In the genomic region with DNA sequence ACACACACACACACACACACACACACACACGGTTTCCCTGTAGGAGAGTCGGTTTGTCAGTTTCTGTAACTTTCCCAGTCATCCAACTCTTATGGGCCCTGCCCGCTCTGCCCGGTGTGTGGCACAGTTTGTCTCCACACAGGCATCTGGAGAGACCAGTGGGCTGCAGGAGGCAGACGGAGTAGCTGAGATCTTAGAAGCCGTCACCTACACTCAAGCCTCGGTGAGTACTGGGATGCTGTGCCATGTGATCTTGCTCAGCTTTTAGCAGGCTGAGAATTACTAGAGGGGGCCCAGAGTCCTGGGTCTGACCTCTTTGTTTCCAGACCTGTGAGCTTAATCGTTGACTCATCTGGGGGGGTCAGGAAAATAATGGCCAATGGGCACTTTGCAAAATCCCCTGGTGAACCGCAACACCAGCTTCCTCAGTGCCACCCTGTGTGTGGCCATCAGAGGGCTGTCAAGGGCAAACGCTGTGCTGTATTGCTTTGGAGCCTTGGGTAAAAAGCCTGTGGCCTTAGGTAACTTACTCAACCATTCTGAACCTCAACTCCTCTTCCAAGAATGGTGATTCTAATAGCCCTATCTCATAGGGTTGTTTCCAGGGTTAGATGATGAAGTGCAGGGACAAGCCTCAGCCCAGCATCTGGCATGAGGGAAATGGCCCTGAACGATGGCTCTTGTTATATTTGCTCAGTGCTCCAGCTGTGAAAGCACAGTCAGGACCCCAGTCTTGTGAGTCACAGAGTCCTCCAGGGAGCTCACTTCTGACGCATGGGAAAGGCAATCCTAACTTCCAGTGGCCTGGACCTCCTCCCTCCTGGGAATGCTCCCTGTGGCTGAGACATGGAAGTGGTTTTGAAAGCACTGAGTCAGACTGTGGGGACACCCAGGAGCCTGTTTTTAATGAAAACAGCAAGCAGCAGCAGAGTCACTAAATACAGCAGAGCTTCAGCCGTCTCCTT, we compare ENCODE assay signal across 7 cellular contexts. TPM values are rescaled to one million over a fixed set of nuclear protein-coding genes. Genes with fewer than 3 reads are reported as not detected.
A peak's percentile ranks its signal among the peaks of the same experiment; 100 is the strongest.
DNase-seq lines count a peak whose midpoint lies in the region; ATAC-seq and TF ChIP-seq lines count a peak whose summit lies in the region.

No MANE protein-coding gene starts in this region.

- TF ChIP-seq POLR2A in upper lobe of left lung (IDR thresholded peaks at IDR 0.05), result no peak

- H3K27me3 ChIP-seq in adipocyte (replicated peaks; ENCODE audit: control insufficient read depth, insufficient read depth, low read length) (no peaks in the 10 kb centered on the region), upper lobe of left lung (no peaks in the 10 kb centered on the region)

- peak overlapping the region in 1 of 4 donors; percentile 16 for H3K27ac ChIP-seq in upper lobe of left lung

- 82 to 88% methylated on average over 11 to 13 of the region's 13 CpGs for WGBS in upper lobe of left lung, 2 donors

- DNase-seq in HT1080 (ENCODE audit: low read depth), result peak; percentile 99
- DNase-seq in adipocyte (ENCODE audit: low read depth), result peak; percentile 95
- peak; percentile 94 for DNase-seq in iris pigment epithelial cell (ENCODE audit: low read depth)
- peak in 1 of 2 donors; percentile 40 for DNase-seq in upper lobe of left lung
- no peak for DNase-seq in activated naive CD4-positive, alpha-beta T cell (lab: John Stamatoyannopoulos, UW)
- no peak for DNase-seq in GM20000 (ENCODE audit: low spot score)

- TF ChIP-seq CTCF in upper lobe of left lung (IDR thresholded peaks at IDR 0.05), result no peak
- TF ChIP-seq CTCF in GM20000 (IDR thresholded peaks at IDR 0.05; ENCODE audit: extremely low read depth, missing control alignments), result no peak

- ATAC-seq in upper lobe of left lung (ENCODE audit: low FRiP score in 2 of 2), result peak; percentile 47 to 78
- ATAC-seq in GM19035 (IDR thresholded peaks at IDR 0.05; ENCODE audit: unreplicated experiment), result no peak

- peak in 1 of 4 donors; percentile 34 for TF ChIP-seq EP300 in upper lobe of left lung (IDR thresholded peaks at IDR 0.05)

- H3K4me1 ChIP-seq in adipocyte (ENCODE audit: control insufficient read depth, insufficient read depth, low read length), result peaks cover 46% of the 10 kb centered on the region
- peaks cover 4 to 19% (median 7%) of the 10 kb centered on the region in 4 donors for H3K4me1 ChIP-seq in upper lobe of left lung

- H3K36me3 ChIP-seq in adipocyte (ENCODE audit: control insufficient read depth, insufficient read depth, low read length, severe bottlenecking) (no peaks in the 10 kb centered on the region), upper lobe of left lung (no peaks in the 10 kb centered on the region)

- H3K9ac ChIP-seq in adipocyte (ENCODE audit: low read length), result no peak overlapping the region

- H3K9me3 ChIP-seq in adipocyte (ENCODE audit: control insufficient read depth, low read length) (no peaks in the 10 kb centered on the region), upper lobe of left lung (no peaks in the 10 kb centered on the region)

- H3K4me3 ChIP-seq in adipocyte (ENCODE audit: low read length) (peak overlapping the region; percentile 45), upper lobe of left lung (no peak overlapping the region)

RNA-seq across cellular contexts. Expression of a gene that starts 45.6 kb away (rescaled TPM):
- total RNA-seq in HT1080 (2014; rRNA removed; shearing (Covaris generic)), result 0.13 and 0.14 TPM in 2 replicates
- polyA plus RNA-seq in HT1080 (2015; cell fraction: cytosol; rRNA removed), result 0.01 and 0.15 TPM in 2 replicates
- 0.17 and 0.28 TPM in 2 replicates for polyA plus RNA-seq in HT1080 (2015; cell fraction: nucleus; rRNA removed)
- 10 to 100 TPM in 1 of 6 donors, 1 to 10 TPM in 5; 1.0 to 17.9 (median 2.7) TPM for total RNA-seq in upper lobe of left lung

Comparison
In these comparisons a context has a peak if more than half of its experiments do, and no peak if none do; other contexts are left out.
1. DNase-seq: peak in HT1080 (single experiment), adipocyte (single experiment) and iris pigment epithelial cell (single experiment); none in activated naive CD4-positive, alpha-beta T cell (0 of 4) and GM20000 (single experiment).